ENCODE assay signal across 10 cellular contexts in genomic region chr22:45211848-45212247, GRCh38. TPM values are rescaled to one million over a fixed set of nuclear protein-coding genes. Genes with fewer than 3 reads are reported as not detected.
DNase-seq lines count a peak whose midpoint lies in the region; ATAC-seq and TF ChIP-seq lines count a peak whose summit lies in the region.
"Had no signal": no experiment of that assay in that cellular context is flagged by ENCODE, and none has a peak within 500 bp of the region (broad histone marks: within the 10 kb centered on the region; RNA-seq: fewer than 3 reads in every experiment).

No MANE protein-coding gene starts in this region.

- no peaks in the 10 kb centered on the region for H3K9me2 ChIP-seq in GM23338 (ENCODE audit: insufficient read depth)

- H3K4me1 Mint-ChIP-seq in GM23338, result peaks cover 39% of the 10 kb centered on the region

- H2AFZ ChIP-seq in GM23338 (no peak overlapping the region), smooth muscle cell (ENCODE audit: low read depth) (no peak overlapping the region)

- H3K36me3 ChIP-seq in GM23338 (ENCODE audit: insufficient read depth) (no peaks in the 10 kb centered on the region), right atrium auricular region (no peaks in the 10 kb centered on the region), smooth muscle cell (ENCODE audit: low read depth) (no peaks in the 10 kb centered on the region)

- WGBS in smooth muscle cell (ENCODE audit: low lambda C conversion rate), result 76% methylated on average over 18 of the region's 18 CpGs

- ATAC-seq in GM23338 (no peak), HG03460 (IDR thresholded peaks at IDR 0.05; ENCODE audit: unreplicated experiment) (no peak), GM19463 (IDR thresholded peaks at IDR 0.05; ENCODE audit: unreplicated experiment) (no peak)

- peak overlapping the region; percentile 80 for H3K27ac Mint-ChIP-seq in GM23338

- H3K27me3 Mint-ChIP-seq in GM23338 (ENCODE audit: insufficient read depth, low read depth, poor library complexity), result peaks cover 7% of the 10 kb centered on the region

- peaks cover 24% of the 10 kb centered on the region for H3K79me2 ChIP-seq in GM23338 (replicated peaks; ENCODE audit: insufficient read depth)
- peaks cover 22% of the 10 kb centered on the region for H3K79me2 ChIP-seq in smooth muscle cell (ENCODE audit: low read depth)

- H3F3A ChIP-seq in GM23338 (replicated peaks; ENCODE audit: low read depth), result no peaks in the 10 kb centered on the region; the same call in 1 of the 2 replicates
- H3F3A ChIP-seq in smooth muscle cell (ENCODE audit: low read depth), result peaks cover 9% of the 10 kb centered on the region

- H3K4me2 ChIP-seq in GM23338 (peak overlapping the region; percentile 62), smooth muscle cell (peak overlapping the region; percentile 92)

- in situ Hi-C loops in astrocyte of the spinal cord (cut with HindIII; ENCODE audit: low sequenced_read_pairs), result no loop called here

- no peak for TF ChIP-seq CTCF in GM23338 (conservative IDR thresholded peaks at IDR 0.05; ENCODE audit: low read depth in 2 of 2)
- TF ChIP-seq CTCF in astrocyte of the spinal cord (IDR thresholded peaks at IDR 0.05; ENCODE audit: low read depth, low read length), result no peak
- TF ChIP-seq CTCF in right atrium auricular region (IDR thresholded peaks at IDR 0.05), result no peak
- no peak for TF ChIP-seq CTCF in smooth muscle cell (IDR thresholded peaks at IDR 0.05; ENCODE audit: borderline replicate concordance, insufficient read depth, poor library complexity, severe bottlenecking)

- no peak overlapping the region for H3K4me3 ChIP-seq in GM23338
- peak overlapping the region; percentile 23 for H3K4me3 ChIP-seq in astrocyte of the spinal cord (ENCODE audit: low read depth, low read length)
- peak overlapping the region in 1 of 2 donors; percentile 48 for H3K4me3 ChIP-seq in right atrium auricular region
- H3K4me3 ChIP-seq in smooth muscle cell, result peak overlapping the region; percentile 47

- no peaks in the 10 kb centered on the region for H3K9me3 ChIP-seq in right atrium auricular region
- no peaks in the 10 kb centered on the region for H3K9me3 ChIP-seq in smooth muscle cell (replicated peaks; ENCODE audit: low read depth)

- H3K9ac ChIP-seq in smooth muscle cell (ENCODE audit: low read depth), result peak overlapping the region; percentile 48

- H4K20me1 ChIP-seq in GM23338 (replicated peaks; ENCODE audit: insufficient read depth) (peaks cover 13% of the 10 kb centered on the region), smooth muscle cell (ENCODE audit: low read depth) (peaks cover 44% of the 10 kb centered on the region)

- H3K9me3 Mint-ChIP-seq in GM23338, result no peaks in the 10 kb centered on the region

- no peak overlapping the region for H3K27ac ChIP-seq in GM23338 (ENCODE audit: low read depth)
- peak overlapping the region; percentile 72 to 79 for H3K27ac ChIP-seq in right atrium auricular region
- H3K27ac ChIP-seq in smooth muscle cell (ENCODE audit: low read depth), result peak overlapping the region; percentile 89

- H3K27me3 ChIP-seq in GM23338 (ENCODE audit: insufficient read depth) (no peaks in the 10 kb centered on the region), right atrium auricular region (no peaks in the 10 kb centered on the region), smooth muscle cell (ENCODE audit: low read depth) (no peaks in the 10 kb centered on the region)

- H3K36me3 Mint-ChIP-seq in GM23338 (ENCODE audit: low read depth), result peaks cover 6% of the 10 kb centered on the region; the same call in 2 of the 3 replicates

- H3K4me3 Mint-ChIP-seq in GM23338, result peak overlapping the region; percentile 36; the same call in 2 of the 3 replicates

- H3K4me1 ChIP-seq in GM23338 (ENCODE audit: insufficient read depth) (peaks cover 10% of the 10 kb centered on the region), right atrium auricular region (peaks cover 0 to 37% of the 10 kb centered on the region in 2 donors), smooth muscle cell (ENCODE audit: low read depth) (peaks cover 12% of the 10 kb centered on the region)

- DNase-seq in GM23338 (ENCODE audit: low spot score), result no peak
- DNase-seq in astrocyte of the spinal cord (ENCODE audit: low read depth, low spot score), result no peak
- no peak for DNase-seq in right atrium auricular region (ENCODE audit: low spot score)
- DNase-seq in smooth muscle cell (lab: John Stamatoyannopoulos, UW; ENCODE audit: unreplicated experiment), result no peak
- no peak for DNase-seq in SKM-1 (lab: John Stamatoyannopoulos, UW; ENCODE audit: unreplicated experiment)
- no peak for DNase-seq in NCI-H128 (lab: John Stamatoyannopoulos, UW; ENCODE audit: unreplicated experiment)
- DNase-seq: DMS153, NCI-H2081 treated with DMSO at 0.1 percent for 48 hours had no signal

TF ChIP-seq in GM23338, 12 proteins besides CTCF, POLR2A, EP300 and RAD21 (continues in another document):
- no peak for TF ChIP-seq STAT1 (IDR thresholded peaks at IDR 0.05; ENCODE audit: unreplicated experiment)
- TF ChIP-seq JUNB (IDR thresholded peaks at IDR 0.05; ENCODE audit: unreplicated experiment), result no peak
- TF ChIP-seq ZNF114 (CRISPR knock-in tag; IDR thresholded peaks at IDR 0.05), result no peak
- TF ChIP-seq EZH2 (IDR thresholded peaks at IDR 0.05; ENCODE audit: low read depth, unreplicated experiment), result no peak
- TF ChIP-seq NANOG (IDR thresholded peaks at IDR 0.05; ENCODE audit: borderline replicate concordance), result no peak
- TF ChIP-seq, protein P1, sequence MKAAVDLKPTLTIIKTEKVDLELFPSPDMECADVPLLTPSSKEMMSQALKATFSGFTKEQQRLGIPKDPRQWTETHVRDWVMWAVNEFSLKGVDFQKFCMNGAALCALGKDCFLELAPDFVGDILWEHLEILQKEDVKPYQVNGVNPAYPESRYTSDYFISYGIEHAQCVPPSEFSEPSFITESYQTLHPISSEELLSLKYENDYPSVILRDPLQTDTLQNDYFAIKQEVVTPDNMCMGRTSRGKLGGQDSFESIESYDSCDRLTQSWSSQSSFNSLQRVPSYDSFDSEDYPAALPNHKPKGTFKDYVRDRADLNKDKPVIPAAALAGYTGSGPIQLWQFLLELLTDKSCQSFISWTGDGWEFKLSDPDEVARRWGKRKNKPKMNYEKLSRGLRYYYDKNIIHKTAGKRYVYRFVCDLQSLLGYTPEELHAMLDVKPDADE (IDR thresholded peaks at IDR 0.05), result no peak
- no peak for TF ChIP-seq REST (IDR thresholded peaks at IDR 0.05; ENCODE audit: unreplicated experiment)
- no peak for TF ChIP-seq ZNF331 (CRISPR knock-in tag; IDR thresholded peaks at IDR 0.05; ENCODE audit: low read depth)

RNA-seq across cellular contexts. Expression of gene KIAA0930, which starts 28.8 kb away (rescaled TPM):
- 78.6 and 81.8 TPM in 2 replicates for total RNA-seq in GM23338 (2014; rRNA removed; shearing (Covaris generic))
- polyA plus RNA-seq in GM23338 (2016; fragmentation: Nextera tagmentation; extraction: Ambion mirVana) (15.0 and 19.1 TPM in 2 replicates), smooth muscle cell (37.6 and 49.0 TPM in 2 replicates)
- total RNA-seq in right atrium auricular region (10 to 100 TPM; 13.0 to 20.4 TPM), smooth muscle cell (35.9 and 44.8 TPM in 2 replicates)

RNA-seq across cellular contexts. Expression of gene NUP50, which starts 48.1 kb away (rescaled TPM):
- 96.6 and 97.4 TPM in 2 replicates for total RNA-seq in GM23338 (2014; rRNA removed; shearing (Covaris generic))
- polyA plus RNA-seq in GM23338 (2016; fragmentation: Nextera tagmentation; extraction: Ambion mirVana) (43.7 and 45.9 TPM in 2 replicates), smooth muscle cell (16.8 and 18.6 TPM in 2 replicates)
- total RNA-seq in right atrium auricular region (10 to 100 TPM; 14.3 to 20.8 TPM), smooth muscle cell (21.0 and 33.5 TPM in 2 replicates)
